In the genomic region with DNA sequence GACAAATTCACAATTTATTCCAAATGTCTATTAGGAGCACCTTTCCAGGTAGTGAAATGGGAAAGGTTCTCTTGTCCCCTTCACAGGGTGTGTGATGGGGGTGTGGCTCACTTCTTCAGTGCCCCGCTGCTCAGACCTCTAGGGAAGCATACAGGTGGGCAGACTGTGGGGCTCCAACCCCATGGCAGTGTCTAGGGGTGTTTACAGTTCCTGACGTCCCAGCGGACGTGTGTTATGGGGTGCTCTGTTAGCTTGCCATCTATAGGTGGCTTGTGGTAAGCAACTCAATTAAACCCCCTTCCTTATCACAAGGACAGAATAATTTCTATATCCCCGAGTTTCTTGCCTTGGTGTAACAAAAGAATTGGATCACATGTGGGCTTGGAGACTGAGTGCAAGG, we compare ENCODE assay signal across 17 cellular contexts.
A peak's percentile ranks its signal among the peaks of the same experiment; 100 is the strongest.
DNase-seq lines count a peak whose midpoint lies in the region; ATAC-seq and TF ChIP-seq lines count a peak whose summit lies in the region.
"Had no signal": no experiment of that assay in that cellular context is flagged by ENCODE, and none has a peak within 500 bp of the region (broad histone marks: within the 10 kb centered on the region; RNA-seq: fewer than 3 reads in every experiment).

No MANE protein-coding gene starts in this region.

- peaks cover 9% of the 10 kb centered on the region for H3K36me3 Mint-ChIP-seq in chondrocyte (ENCODE audit: low read depth)
- H3K36me3 Mint-ChIP-seq: CD4-positive, CD25-positive, alpha-beta regulatory T cell; CD8-positive, alpha-beta memory T cell had no signal

- no peak overlapping the region for H4K12ac ChIP-seq in trophoblast cell (ENCODE audit: low read depth, low read length)

- H4K91ac ChIP-seq in trophoblast cell (ENCODE audit: low read depth, low read length), result no peak overlapping the region

- no peaks in the 10 kb centered on the region for H3K9me2 ChIP-seq in Karpas-422 (replicated peaks; ENCODE audit: insufficient read depth, low read length)

- peaks cover 3% of the 10 kb centered on the region for H3K4me1 Mint-ChIP-seq in chondrocyte (ENCODE audit: low read depth)
- H3K4me1 Mint-ChIP-seq: B cell; CD4-positive, CD25-positive, alpha-beta regulatory T cell; CD8-positive, alpha-beta memory T cell had no signal

- no peak overlapping the region for H3K18ac ChIP-seq in trophoblast cell (ENCODE audit: low read length)

- no peak overlapping the region for H3K4me3 Mint-ChIP-seq in chondrocyte (ENCODE audit: unreplicated experiment)
- H3K4me3 Mint-ChIP-seq: B cell; CD4-positive, CD25-positive, alpha-beta regulatory T cell; CD8-positive, alpha-beta memory T cell had no signal

- no peak overlapping the region for H2AFZ ChIP-seq in Karpas-422 (ENCODE audit: low read length)
- H2AFZ ChIP-seq in trophoblast cell (ENCODE audit: insufficient read depth, low read length, poor library complexity), result no peak overlapping the region
- H2AFZ ChIP-seq: GM23248 had no signal

- H2BK5ac ChIP-seq in trophoblast cell (ENCODE audit: low read depth, low read length, poor library complexity), result no peak overlapping the region

- H2BK12ac ChIP-seq in trophoblast cell (ENCODE audit: low read length), result no peak overlapping the region

- H2BK120ac ChIP-seq in trophoblast cell (ENCODE audit: insufficient read depth, low read length, poor library complexity), result no peak overlapping the region

- no peak overlapping the region for H3K27ac Mint-ChIP-seq in chondrocyte (ENCODE audit: unreplicated experiment)
- H3K27ac Mint-ChIP-seq: B cell; CD4-positive, CD25-positive, alpha-beta regulatory T cell; CD8-positive, alpha-beta memory T cell had no signal

- H3K9ac ChIP-seq in Karpas-422 (ENCODE audit: low read length) (no peak overlapping the region), trophoblast cell (ENCODE audit: low read length) (peak overlapping the region; percentile 66)
- H3K9ac ChIP-seq: GM23248 had no signal

- H3K4me3 ChIP-seq in BE2C (ENCODE audit: low read depth, low read length), result no peak overlapping the region
- no peak overlapping the region for H3K4me3 ChIP-seq in Karpas-422 (ENCODE audit: low read length)
- H3K4me3 ChIP-seq in trophoblast cell (ENCODE audit: low read depth, low read length), result no peak overlapping the region
- H3K4me3 ChIP-seq in left lung, result no peak overlapping the region
- H3K4me3 ChIP-seq: GM23248 had no signal

- H3K4me1 ChIP-seq in BE2C (no peaks in the 10 kb centered on the region), Karpas-422 (ENCODE audit: low read length) (no peaks in the 10 kb centered on the region), trophoblast cell (ENCODE audit: control insufficient read depth in 1 of 2, insufficient read depth in 2 of 2, low read length in 2 of 2) (peaks cover 0 to 3% of the 10 kb centered on the region in 2 experiments), left lung (no peaks in the 10 kb centered on the region)

- DNase-seq in BE2C, result no peak
- peak; percentile 40 for DNase-seq in Karpas-422
- peak; percentile 61 for DNase-seq in chondrocyte (ENCODE audit: low spot score)
- no peak for DNase-seq in trophoblast cell
- no peak for DNase-seq in erythroblast (lab: John Stamatoyannopoulos, UW)
- no peak for DNase-seq in left lung
- no peak for DNase-seq in cardiac septum (ENCODE audit: low spot score)
- DNase-seq: C1 segment of cervical spinal cord; CD4-positive, CD25-positive, alpha-beta regulatory T cell; CD8-positive, alpha-beta memory T cell; COR-L47; DMS 273 treated with DMSO at 0.1 percent for 48 hours; DMS53; DND-41; EL; GM23248 had no signal

- H4K8ac ChIP-seq in trophoblast cell (ENCODE audit: low read depth, low read length), result no peak overlapping the region

- no peaks in the 10 kb centered on the region for H3K79me1 ChIP-seq in trophoblast cell (ENCODE audit: low read length)

- H4K20me1 ChIP-seq in Karpas-422 (ENCODE audit: insufficient read depth, low read depth, low read length), result no peaks in the 10 kb centered on the region

- H3K27ac ChIP-seq in Karpas-422 (ENCODE audit: low read length) (no peak overlapping the region), trophoblast cell (ENCODE audit: low read depth, low read length) (no peak overlapping the region), left lung (no peak overlapping the region)
- H3K27ac ChIP-seq: GM23248 had no signal

- H3K23ac ChIP-seq in trophoblast cell (ENCODE audit: low read length), result no peak overlapping the region

- H3K79me2 ChIP-seq in Karpas-422 (ENCODE audit: low read length) (no peaks in the 10 kb centered on the region), trophoblast cell (ENCODE audit: control insufficient read depth, insufficient read depth, low read length, poor library complexity) (no peaks in the 10 kb centered on the region)

- H2AK5ac ChIP-seq in trophoblast cell (ENCODE audit: low read length), result no peak overlapping the region

- H3K36me3 ChIP-seq in BE2C (no peaks in the 10 kb centered on the region), Karpas-422 (ENCODE audit: insufficient read depth, low read length) (no peaks in the 10 kb centered on the region), trophoblast cell (ENCODE audit: control insufficient read depth in 1 of 2, insufficient read depth in 2 of 2, low read length in 2 of 2) (no peaks in the 10 kb centered on the region), left lung (no peaks in the 10 kb centered on the region)

- peaks cover 16% of the 10 kb centered on the region for H3K9me3 Mint-ChIP-seq in chondrocyte (ENCODE audit: low read depth)

- WGBS in trophoblast cell (ENCODE audit: extremely low coverage, insufficient coverage, insufficient read length), result no CpG with 5 or more reads among the region's 5 CpGs

- no peak for ATAC-seq in left lung

- TF ChIP-seq POLR2A in erythroblast (IDR thresholded peaks at IDR 0.05; ENCODE audit: low read length), result no peak

- H3K27me3 ChIP-seq in BE2C (no peaks in the 10 kb centered on the region; the same call in 1 of the 2 replicates), Karpas-422 (ENCODE audit: low read length) (no peaks in the 10 kb centered on the region), trophoblast cell (ENCODE audit: insufficient read depth, low read length) (no peaks in the 10 kb centered on the region), left lung (no peaks in the 10 kb centered on the region)

- no peak overlapping the region for H3K4ac ChIP-seq in trophoblast cell (ENCODE audit: low read depth, low read length)

- H3K9me3 ChIP-seq in BE2C, result no peaks in the 10 kb centered on the region; the same call in 1 of the 2 replicates
- no peaks in the 10 kb centered on the region for H3K9me3 ChIP-seq in Karpas-422 (ENCODE audit: low read length)
- peaks cover 2% of the 10 kb centered on the region for H3K9me3 ChIP-seq in trophoblast cell (ENCODE audit: insufficient read depth, low read depth, low read length)
- H3K9me3 ChIP-seq in left lung, result peaks cover 0 to 16% of the 10 kb centered on the region in 2 donors

- no peaks in the 10 kb centered on the region for H3K27me3 Mint-ChIP-seq in chondrocyte (ENCODE audit: low read depth)
- H3K27me3 Mint-ChIP-seq: B cell; CD4-positive, CD25-positive, alpha-beta regulatory T cell had no signal

- TF ChIP-seq CTCF in BE2C (IDR thresholded peaks at IDR 0.05; ENCODE audit: low read depth, low read length), result peak; percentile 8; the same call in 1 of the 2 replicates
- no peak for TF ChIP-seq CTCF in chondrocyte (IDR thresholded peaks at IDR 0.05)
- TF ChIP-seq CTCF in left lung (IDR thresholded peaks at IDR 0.05), result no peak

- H3K14ac ChIP-seq in trophoblast cell (ENCODE audit: low read length), result no peak overlapping the region

- H3K4me2 ChIP-seq in Karpas-422 (ENCODE audit: low read depth, low read length, poor library complexity, severe bottlenecking), result no peak overlapping the region
- H3K4me2 ChIP-seq in trophoblast cell (ENCODE audit: low read length), result no peak overlapping the region

- intact Hi-C loops in left lung (cut with DNase I), result no loop called here
- intact Hi-C loops in cardiac septum (cut with DNase I), result no loop called here

Comparison
In these comparisons a context has a peak if more than half of its experiments do, and no peak if none do; other contexts are left out.
1. DNase-seq: peak in Karpas-422 (single experiment) and chondrocyte (single experiment); none in BE2C (single experiment), trophoblast cell (0 of 2), erythroblast (0 of 2), left lung (0 of 2) and cardiac septum (single experiment).